In the genomic region with DNA sequence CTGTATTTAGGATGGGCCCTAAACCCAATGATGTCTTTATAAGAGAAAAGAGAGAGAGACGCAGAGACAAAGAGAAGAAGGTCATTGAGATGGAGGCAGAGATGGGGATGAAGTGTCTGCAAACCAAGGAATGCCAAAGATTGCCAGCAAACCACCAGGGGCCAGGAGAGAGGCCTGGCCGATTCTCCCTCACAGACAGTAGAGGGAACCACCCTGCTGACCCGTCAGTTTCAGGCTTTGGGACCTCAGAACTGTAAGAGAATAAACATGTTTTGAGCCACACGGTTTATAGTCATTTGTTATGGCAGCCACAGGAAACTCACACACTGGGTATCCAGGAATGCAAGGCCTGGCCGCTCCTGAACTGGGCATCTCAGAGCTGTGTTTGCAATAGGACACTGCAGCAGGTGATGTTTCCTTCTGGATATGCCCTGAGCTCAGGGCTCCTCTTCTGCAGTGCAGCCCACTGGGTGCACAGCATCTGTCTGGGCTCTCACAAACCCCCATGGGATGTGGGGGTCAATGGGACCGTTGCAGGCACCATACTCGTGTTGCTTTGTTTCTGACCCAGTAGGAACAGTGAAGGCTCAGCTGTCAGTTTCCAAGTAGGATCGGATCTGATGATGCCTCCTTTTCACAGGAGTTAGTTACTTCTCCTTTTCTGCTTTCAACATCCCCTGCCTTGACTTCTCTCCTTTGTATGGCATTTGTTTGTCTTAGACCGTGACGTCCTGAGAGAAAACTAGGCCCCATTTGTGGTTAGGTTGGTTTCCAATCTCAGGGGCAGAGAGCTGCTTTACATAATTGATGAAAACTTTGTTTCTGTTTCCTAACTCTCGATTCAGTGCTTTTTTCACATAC, we compare ENCODE assay signal across 9 cellular contexts. TPM values are rescaled to one million over a fixed set of nuclear protein-coding genes. Genes with fewer than 3 reads are reported as not detected.
DNase-seq lines count a peak whose midpoint lies in the region; ATAC-seq, FAIRE-seq and TF ChIP-seq lines count a peak whose summit lies in the region.
"Had no signal": no experiment of that assay in that cellular context is flagged by ENCODE, and none has a peak within 500 bp of the region (broad histone marks: within the 10 kb centered on the region; RNA-seq: fewer than 3 reads in every experiment).

No MANE protein-coding gene starts in this region.

- no peaks in the 10 kb centered on the region for H3K27me3 ChIP-seq in KMS-11 (ENCODE audit: insufficient read depth, low read depth)

- DNase-seq in GM18507 (ENCODE audit: extremely low spot score, insufficient read length, low read depth) = no peak
- peak; percentile 29 for DNase-seq in iPS-NIHi11 (ENCODE audit: low spot score)
- DNase-seq in dermis blood vessel endothelial cell = no peak
- DNase-seq in NCI-H82 treated with DMSO at 0.1 percent for 48 hours (lab: John Stamatoyannopoulos, UW; ENCODE audit: unreplicated experiment) = no peak
- DNase-seq in WTC11 (ENCODE audit: low spot score) = no peak
- no peak for DNase-seq in posterior cingulate gyrus
- DNase-seq: effector CD4-positive, alpha-beta T cell had no signal

- no peaks in the 10 kb centered on the region for H3K36me3 ChIP-seq in KMS-11 (ENCODE audit: insufficient read depth)

- TF ChIP-seq CTCF in KMS-11 (conservative IDR thresholded peaks at IDR 0.05; ENCODE audit: low read depth, low read length) (no peak; the same call in 1 of the 2 replicates), WTC11 (IDR thresholded peaks at IDR 0.05) (no peak)

- peak overlapping the region; percentile 66 for H3K27ac ChIP-seq in KMS-11

- no peaks in the 10 kb centered on the region for H4K20me1 ChIP-seq in KMS-11 (ENCODE audit: insufficient read depth)

- peaks cover 9% of the 10 kb centered on the region for H3K4me1 Mint-ChIP-seq in WTC11

- peaks cover 59% of the 10 kb centered on the region for H3K4me1 ChIP-seq in KMS-11 (ENCODE audit: low read depth, poor library complexity, severe bottlenecking)

- peak; percentile 94 for FAIRE-seq in GM18507 (lab: Jason Lieb, UNC)

- H3K36me3 Mint-ChIP-seq in WTC11 = peaks cover 5% of the 10 kb centered on the region

- H3K9me3 Mint-ChIP-seq in WTC11 = no peaks in the 10 kb centered on the region

- H2AFZ ChIP-seq in KMS-11 (ENCODE audit: low read depth) = no peak overlapping the region

- POLR2A ChIA-PET in WTC11 (lab: Charles Lee) = no interaction called here

- H3K27ac Mint-ChIP-seq in WTC11 = no peak overlapping the region

- peaks cover 18% of the 10 kb centered on the region; the same call in 1 of the 2 replicates for H3K79me2 ChIP-seq in KMS-11 (ENCODE audit: insufficient read depth, low read depth)

- H3K4me3 Mint-ChIP-seq in WTC11 = no peak overlapping the region

- H3K4me3 ChIP-seq in KMS-11 (IDR thresholded peaks at IDR 0.05; ENCODE audit: insufficient read depth, low read depth, low read length) = no peak overlapping the region

- CTCF ChIA-PET in WTC11 (lab: Charles Lee) = interaction anchor here (1.9 kb wide), 1 partner anchor 51 kb away, joined by 4 read pairs; no protein-coding TSS in a partner anchor

- intact Hi-C loops in posterior cingulate gyrus (cut with DNase I) = no loop called here

- H3K9ac ChIP-seq in KMS-11 = no peak overlapping the region; the same call in 1 of the 2 replicates

- H3K4me2 ChIP-seq in KMS-11 = peak overlapping the region; percentile 85

- ATAC-seq in GM21723 (IDR thresholded peaks at IDR 0.05; ENCODE audit: unreplicated experiment) = peak; percentile 54
- ATAC-seq in WTC11 = no peak

- peaks cover 4% of the 10 kb centered on the region for H3K27me3 Mint-ChIP-seq in WTC11 (ENCODE audit: low read depth)

TF ChIP-seq in WTC11, 78 proteins besides CTCF, POLR2A, EP300 and RAD21 (continues in another document):
- TF ChIP-seq ATF6 (CRISPR knock-in tag; IDR thresholded peaks at IDR 0.05) (no peak), ZNF416 (CRISPR knock-in tag; IDR thresholded peaks at IDR 0.05) (no peak), ARID4B (CRISPR knock-in tag; IDR thresholded peaks at IDR 0.05; ENCODE audit: borderline replicate concordance) (no peak), RELA (CRISPR knock-in tag; IDR thresholded peaks at IDR 0.05; ENCODE audit: borderline replicate concordance) (no peak), USF1 (CRISPR knock-in tag; IDR thresholded peaks at IDR 0.05) (no peak), ZNF671 (CRISPR knock-in tag; IDR thresholded peaks at IDR 0.05) (no peak), FOXJ3 (CRISPR knock-in tag; IDR thresholded peaks at IDR 0.05; ENCODE audit: borderline replicate concordance) (no peak), GRHL2 (CRISPR knock-in tag; IDR thresholded peaks at IDR 0.05; ENCODE audit: insufficient replicate concordance, severe bottlenecking) (no peak), TEAD1 (CRISPR knock-in tag; IDR thresholded peaks at IDR 0.05) (no peak), HMGA2 (CRISPR knock-in tag; IDR thresholded peaks at IDR 0.05) (no peak), ATF1 (CRISPR knock-in tag; IDR thresholded peaks at IDR 0.05) (no peak), ZNF232 (CRISPR knock-in tag; IDR thresholded peaks at IDR 0.05) (no peak), ESRRA (CRISPR knock-in tag; IDR thresholded peaks at IDR 0.05; ENCODE audit: borderline replicate concordance) (no peak)
- TF ChIP-seq, protein P1, sequence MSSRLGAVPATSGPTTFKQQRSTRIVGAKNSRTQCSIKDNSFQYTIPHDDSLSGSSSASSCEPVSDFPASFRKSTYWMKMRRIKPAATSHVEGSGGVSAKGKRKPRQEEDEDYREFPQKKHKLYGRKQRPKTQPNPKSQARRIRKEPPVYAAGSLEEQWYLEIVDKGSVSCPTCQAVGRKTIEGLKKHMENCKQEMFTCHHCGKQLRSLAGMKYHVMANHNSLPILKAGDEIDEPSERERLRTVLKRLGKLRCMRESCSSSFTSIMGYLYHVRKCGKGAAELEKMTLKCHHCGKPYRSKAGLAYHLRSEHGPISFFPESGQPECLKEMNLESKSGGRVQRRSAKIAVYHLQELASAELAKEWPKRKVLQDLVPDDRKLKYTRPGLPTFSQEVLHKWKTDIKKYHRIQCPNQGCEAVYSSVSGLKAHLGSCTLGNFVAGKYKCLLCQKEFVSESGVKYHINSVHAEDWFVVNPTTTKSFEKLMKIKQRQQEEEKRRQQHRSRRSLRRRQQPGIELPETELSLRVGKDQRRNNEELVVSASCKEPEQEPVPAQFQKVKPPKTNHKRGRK (CRISPR knock-in tag; IDR thresholded peaks at IDR 0.05; ENCODE audit: borderline replicate concordance) = no peak
- TF ChIP-seq, protein P2, sequence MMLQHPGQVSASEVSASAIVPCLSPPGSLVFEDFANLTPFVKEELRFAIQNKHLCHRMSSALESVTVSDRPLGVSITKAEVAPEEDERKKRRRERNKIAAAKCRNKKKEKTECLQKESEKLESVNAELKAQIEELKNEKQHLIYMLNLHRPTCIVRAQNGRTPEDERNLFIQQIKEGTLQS (CRISPR knock-in tag; conservative IDR thresholded peaks at IDR 0.05) = no peak

RNA-seq across cellular contexts. Expression of gene PTPN18, which starts 20.8 kb away (rescaled TPM):
- 36.9 and 56.6 TPM in 2 replicates for total RNA-seq in dermis blood vessel endothelial cell
- total RNA-seq in WTC11 (2021) = 15.7 to 21.8 TPM (median 21.0 TPM) in 3 replicates

RNA-seq across cellular contexts. Expression of gene IMP4, which starts 34.0 kb away (rescaled TPM):
- 92.1 and 98.0 TPM in 2 replicates for total RNA-seq in dermis blood vessel endothelial cell
- 80.4 to 89.2 TPM (median 85.2 TPM) in 3 replicates for total RNA-seq in WTC11 (2021)
